ENCODE assay signal across 16 cellular contexts in genomic region chr1:112431038-112431437, GRCh38. TPM values are rescaled to one million over a fixed set of nuclear protein-coding genes. Genes with fewer than 3 reads are reported as not detected.
DNase-seq lines count a peak whose midpoint lies in the region; ATAC-seq and TF ChIP-seq lines count a peak whose summit lies in the region.
"Had no signal": no experiment of that assay in that cellular context is flagged by ENCODE, and none has a peak within 500 bp of the region (broad histone marks: within the 10 kb centered on the region; RNA-seq: fewer than 3 reads in every experiment).

No MANE protein-coding gene starts in this region.

- H3K36me3 Mint-ChIP-seq in activated T-helper 1 cell treated with anti-CD3 and anti-CD28 coated beads, Interleukin-12 subunit alpha, Interleukin-12 subunit beta, Interleukin-2, Interleukin-4 antibody, amounts not matched to agents 30 ng/mL and 10 ng/mL and 1 ng/mL, durations not matched to agents 14 hours and 24 hours and 36 hours (ENCODE audit: low read depth), result no peaks in the 10 kb centered on the region
- H3K36me3 Mint-ChIP-seq: activated naive CD4-positive, alpha-beta T cell treated with anti-CD3 and anti-CD28 coated beads, Interleukin-2, amount 50 U/mL, for 72 hours; CD8-positive, alpha-beta T cell had no signal

- no peak overlapping the region for H3K27ac Mint-ChIP-seq in activated T-helper 1 cell treated with anti-CD3 and anti-CD28 coated beads, Interleukin-12 subunit alpha, Interleukin-12 subunit beta, Interleukin-2, Interleukin-4 antibody, amounts not matched to agents 30 ng/mL and 10 ng/mL and 1 ng/mL, durations not matched to agents 14 hours and 24 hours and 36 hours
- H3K27ac Mint-ChIP-seq: activated naive CD4-positive, alpha-beta T cell treated with anti-CD3 and anti-CD28 coated beads, Interleukin-2, amount 50 U/mL, for 72 hours; CD8-positive, alpha-beta T cell; stimulated activated memory B cell treated with anti-CD40 and anti-IgM and Interleukin-4, amounts not matched to agents 10 μg/mL and 1 μg/mL and 100 μg/mL, for 72 hours had no signal

- H3K36me3 ChIP-seq in left lung, result peaks cover 0 to 3% of the 10 kb centered on the region in 2 donors
- H3K36me3 ChIP-seq in subcutaneous abdominal adipose tissue (ENCODE audit: control insufficient read depth in 5 of 5, insufficient read depth in 5 of 5, low read length in 5 of 5), result no peaks in the 10 kb centered on the region
- H3K36me3 ChIP-seq in BE2C, result no peaks in the 10 kb centered on the region

- H3K4me1 ChIP-seq in left lung (peaks cover 5 to 29% of the 10 kb centered on the region in 2 donors), subcutaneous abdominal adipose tissue (ENCODE audit: control insufficient read depth in 5 of 5, insufficient read depth in 5 of 5, low read length in 5 of 5) (peaks cover 0 to 31% (median 4%) of the 10 kb centered on the region in 5 donors), BE2C (no peaks in the 10 kb centered on the region)

- H3K27me3 Mint-ChIP-seq in activated T-helper 1 cell treated with anti-CD3 and anti-CD28 coated beads, Interleukin-12 subunit alpha, Interleukin-12 subunit beta, Interleukin-2, Interleukin-4 antibody, amounts not matched to agents 30 ng/mL and 10 ng/mL and 1 ng/mL, durations not matched to agents 14 hours and 24 hours and 36 hours (ENCODE audit: insufficient read depth), result peaks cover 6% of the 10 kb centered on the region
- H3K27me3 Mint-ChIP-seq: stimulated activated memory B cell treated with anti-CD40 and anti-IgM and Interleukin-4, amounts not matched to agents 10 μg/mL and 1 μg/mL and 100 μg/mL, for 72 hours had no signal

- H3K4me3 Mint-ChIP-seq in activated T-helper 1 cell treated with anti-CD3 and anti-CD28 coated beads, Interleukin-12 subunit alpha, Interleukin-12 subunit beta, Interleukin-2, Interleukin-4 antibody, amounts not matched to agents 30 ng/mL and 10 ng/mL and 1 ng/mL, durations not matched to agents 14 hours and 24 hours and 36 hours, result no peak overlapping the region
- H3K4me3 Mint-ChIP-seq: CD8-positive, alpha-beta T cell; stimulated activated memory B cell treated with anti-CD40 and anti-IgM and Interleukin-4, amounts not matched to agents 10 μg/mL and 1 μg/mL and 100 μg/mL, for 72 hours had no signal

- no peak overlapping the region for H3K9ac ChIP-seq in subcutaneous abdominal adipose tissue (ENCODE audit: low read length in 5 of 5)
- H3K9ac ChIP-seq: GM23248 had no signal

- DNase-seq in Kasumi-1 (lab: John Stamatoyannopoulos, UW), result peak; percentile 32 to 51
- DNase-seq in left lung, result no peak
- DNase-seq in NCI-H2171 treated with DMSO at 0.1 percent for 48 hours (lab: John Stamatoyannopoulos, UW), result no peak
- DNase-seq in BE2C, result no peak
- no peak for DNase-seq in activated T-helper 1 cell treated with anti-CD3 and anti-CD28 coated beads, Interleukin-12 subunit alpha, Interleukin-12 subunit beta, Interleukin-2, Interleukin-4 antibody, amounts not matched to agents 30 ng/mL and 10 ng/mL and 1 ng/mL, durations not matched to agents 14 hours and 24 hours and 36 hours (ENCODE audit: low spot score)
- DNase-seq: CD8-positive, alpha-beta T cell; cerebellar nuclear complex; GM23248; NCI-H1930; NCI-H748 treated with DMSO at 0.1 percent for 48 hours; SHP77 treated with DMSO at 0.1 percent for 48 hours; stimulated activated CD4-positive, alpha-beta T cell treated with anti-CD3 and anti-CD28 coated beads, Interleukin-4, amount 100 ng/mL, for 24 hours had no signal

- H3K4me3 ChIP-seq in left lung (no peak overlapping the region), subcutaneous abdominal adipose tissue (ENCODE audit: low read depth in 1 of 5, low read length in 5 of 5) (no peak overlapping the region), BE2C (ENCODE audit: low read depth, low read length) (no peak overlapping the region)
- H3K4me3 ChIP-seq: GM23248 had no signal

- ATAC-seq in left lung, result peak; percentile 46
- ATAC-seq: activated naive CD4-positive, alpha-beta T cell treated with anti-CD3 and anti-CD28 coated beads, Interleukin-2, amount 50 U/mL, for 72 hours; CD8-positive, alpha-beta T cell; stimulated activated memory B cell treated with anti-CD40 and anti-IgM and Interleukin-4, amounts not matched to agents 10 μg/mL and 1 μg/mL and 100 μg/mL, for 72 hours had no signal

- no peaks in the 10 kb centered on the region for H3K9me3 ChIP-seq in left lung
- no peaks in the 10 kb centered on the region for H3K9me3 ChIP-seq in subcutaneous abdominal adipose tissue (ENCODE audit: control insufficient read depth in 5 of 5, low read length in 5 of 5)
- no peaks in the 10 kb centered on the region for H3K9me3 ChIP-seq in BE2C

- no peaks in the 10 kb centered on the region for H3K9me3 Mint-ChIP-seq in activated T-helper 1 cell treated with anti-CD3 and anti-CD28 coated beads, Interleukin-12 subunit alpha, Interleukin-12 subunit beta, Interleukin-2, Interleukin-4 antibody, amounts not matched to agents 30 ng/mL and 10 ng/mL and 1 ng/mL, durations not matched to agents 14 hours and 24 hours and 36 hours
- H3K9me3 Mint-ChIP-seq: activated naive CD4-positive, alpha-beta T cell treated with anti-CD3 and anti-CD28 coated beads, Interleukin-2, amount 50 U/mL, for 72 hours; CD8-positive, alpha-beta T cell; stimulated activated memory B cell treated with anti-CD40 and anti-IgM and Interleukin-4, amounts not matched to agents 10 μg/mL and 1 μg/mL and 100 μg/mL, for 72 hours had no signal

- no peak for TF ChIP-seq CTCF in left lung (IDR thresholded peaks at IDR 0.05)
- TF ChIP-seq CTCF in BE2C (IDR thresholded peaks at IDR 0.05; ENCODE audit: low read depth, low read length), result no peak

- intact Hi-C loops in left lung (cut with DNase I), result no loop called here
- intact Hi-C loops in activated T-helper 1 cell treated with anti-CD3 and anti-CD28 coated beads, Interleukin-12 subunit alpha, Interleukin-12 subunit beta, Interleukin-2, Interleukin-4 antibody, amounts not matched to agents 30 ng/mL and 10 ng/mL and 1 ng/mL, durations not matched to agents 14 hours and 24 hours and 36 hours (cut with micrococcal nuclease), result no loop called here

- no peaks in the 10 kb centered on the region for H3K27me3 ChIP-seq in left lung
- H3K27me3 ChIP-seq in subcutaneous abdominal adipose tissue (ENCODE audit: control insufficient read depth in 5 of 5, insufficient read depth in 4 of 5, low read length in 5 of 5), result no peaks in the 10 kb centered on the region
- no peaks in the 10 kb centered on the region for H3K27me3 ChIP-seq in BE2C

- no peaks in the 10 kb centered on the region for H3K4me1 Mint-ChIP-seq in activated T-helper 1 cell treated with anti-CD3 and anti-CD28 coated beads, Interleukin-12 subunit alpha, Interleukin-12 subunit beta, Interleukin-2, Interleukin-4 antibody, amounts not matched to agents 30 ng/mL and 10 ng/mL and 1 ng/mL, durations not matched to agents 14 hours and 24 hours and 36 hours (ENCODE audit: low read depth)

- peak overlapping the region; percentile 19 for H3K27ac ChIP-seq in angular gyrus (ENCODE audit: low read depth, low read length)
- H3K27ac ChIP-seq in left lung, result peak overlapping the region; percentile 51 to 67
- H3K27ac ChIP-seq in subcutaneous abdominal adipose tissue (ENCODE audit: low read depth, low read length), result peak overlapping the region; percentile 21
- H3K27ac ChIP-seq: GM23248 had no signal

RNA-seq across cellular contexts. Expression of gene CTTNBP2NL, which starts 35.0 kb away (rescaled TPM):
- 10 to 100 TPM; 42.3 to 49.2 TPM for total RNA-seq in left lung
- polyA plus RNA-seq in BE2C (2012; ENCODE audit: insufficient read depth, insufficient read length, low read depth), result 6.6 TPM
- 3.9 and 4.7 TPM in 2 replicates for total RNA-seq in activated T-helper 1 cell treated with anti-CD3 and anti-CD28 coated beads, Interleukin-12 subunit alpha, Interleukin-12 subunit beta, Interleukin-2, Interleukin-4 antibody, amounts not matched to agents 30 ng/mL and 10 ng/mL and 1 ng/mL, durations not matched to agents 14 hours and 24 hours and 36 hours
- total RNA-seq: CD8-positive, alpha-beta T cell had no signal

Comparison
In these comparisons a context has a peak if more than half of its experiments do, and no peak if none do; other contexts are left out.
1. DNase-seq: peak in Kasumi-1 (2 of 2); none in left lung (0 of 2), NCI-H2171 treated with DMSO at 0.1 percent for 48 hours (single experiment), BE2C (single experiment) and activated T-helper 1 cell treated with anti-CD3 and anti-CD28 coated beads, Interleukin-12 subunit alpha, Interleukin-12 subunit beta, Interleukin-2, Interleukin-4 antibody, amounts not matched to agents 30 ng/mL and 10 ng/mL and 1 ng/mL, durations not matched to agents 14 hours and 24 hours and 36 hours (single experiment).
2. Peak in every context shown above with its lines, with median percentiles within 50 percentile points of each other: H3K27ac ChIP-seq.